16 cellular contexts compared by ENCODE assay signal in genomic region chr1:86430376-86430775, GRCh38. TPM values are rescaled to one million over a fixed set of nuclear protein-coding genes. Genes with fewer than 3 reads are reported as not detected.
A peak's percentile ranks its signal among the peaks of the same experiment; 100 is the strongest.
DNase-seq lines count a peak whose midpoint lies in the region; ATAC-seq, FAIRE-seq and TF ChIP-seq lines count a peak whose summit lies in the region.
"Had no signal": no experiment of that assay in that cellular context is flagged by ENCODE, and none has a peak within 500 bp of the region (broad histone marks: within the 10 kb centered on the region; RNA-seq: fewer than 3 reads in every experiment).

No MANE protein-coding gene starts in this region.

- H3K4me3 ChIP-seq in A549 (no peak overlapping the region), KMS-11 (IDR thresholded peaks at IDR 0.05; ENCODE audit: insufficient read depth, low read depth, low read length) (no peak overlapping the region), esophagus (ENCODE audit: low read depth in 1 of 2, low read length in 2 of 2) (no peak overlapping the region), psoas muscle (no peak overlapping the region), BE2C (ENCODE audit: low read depth, low read length) (no peak overlapping the region), Caco-2 (ENCODE audit: low read depth, low read length) (no peak overlapping the region)

- POLR2A ChIA-PET in A549 (lab: Yijun Ruan, JAX) (interaction anchor here (1.7 kb wide), 1 partner anchor 34 kb away, joined by 3 read pairs; the partner anchor contains the start of gene ODF2L), Caco-2 (lab: Charles Lee) (no interaction called here)

- no peak overlapping the region for H3K27ac Mint-ChIP-seq in Caco-2 (ENCODE audit: unreplicated experiment)
- H3K27ac Mint-ChIP-seq: activated naive CD8-positive, alpha-beta T cell treated with anti-CD3 and anti-CD28 coated beads, Interleukin-2, amount 10 ng/mL, durations not matched to agents 7 days and 5 days; memory B cell; type B pancreatic cell had no signal

- H3K9ac ChIP-seq in KMS-11 = no peak overlapping the region

- H2AFZ ChIP-seq in KMS-11 (ENCODE audit: low read depth) = 0 out of 2 replicates have a peak overlapping the region, but pooled peaks have one; percentile 56

- no peaks in the 10 kb centered on the region for H3K36me3 Mint-ChIP-seq in Caco-2 (ENCODE audit: insufficient read depth, unreplicated experiment)
- H3K36me3 Mint-ChIP-seq: activated naive CD8-positive, alpha-beta T cell treated with anti-CD3 and anti-CD28 coated beads, Interleukin-2, amount 10 ng/mL, durations not matched to agents 7 days and 5 days; memory B cell; type B pancreatic cell had no signal

- intact Hi-C loops in psoas muscle (cut with DNase I) = no loop called here
- intact Hi-C loops in Caco-2 (cut with micrococcal nuclease; ENCODE audit: unreplicated experiment) = no loop called here

- ATAC-seq in A549 (no peak), psoas muscle (no peak)

- H3K4me1 ChIP-seq in A549 = peaks cover 12% of the 10 kb centered on the region
- peaks cover 18% of the 10 kb centered on the region for H3K4me1 ChIP-seq in KMS-11 (ENCODE audit: low read depth, poor library complexity, severe bottlenecking)
- no peaks in the 10 kb centered on the region for H3K4me1 ChIP-seq in esophagus (ENCODE audit: control insufficient read depth in 2 of 2, insufficient read depth in 2 of 2, low read length in 1 of 2)
- H3K4me1 ChIP-seq in psoas muscle = peaks cover 2% of the 10 kb centered on the region
- H3K4me1 ChIP-seq in BE2C = no peaks in the 10 kb centered on the region
- H3K4me1 ChIP-seq in Caco-2 = no peaks in the 10 kb centered on the region

- H4K20me1 ChIP-seq in KMS-11 (ENCODE audit: insufficient read depth) = no peaks in the 10 kb centered on the region

- peaks cover 3% of the 10 kb centered on the region for H3K27me3 Mint-ChIP-seq in Caco-2 (ENCODE audit: insufficient read depth, unreplicated experiment)
- H3K27me3 Mint-ChIP-seq: type B pancreatic cell had no signal

- no peaks in the 10 kb centered on the region for H3K36me3 ChIP-seq in KMS-11 (ENCODE audit: insufficient read depth)
- H3K36me3 ChIP-seq in esophagus (ENCODE audit: control insufficient read depth in 2 of 2, insufficient read depth in 2 of 2, low read length in 1 of 2) = peaks cover 0 to 2% of the 10 kb centered on the region in 2 donors
- H3K36me3 ChIP-seq in psoas muscle (ENCODE audit: insufficient read depth in 1 of 2, low read depth in 1 of 2) = no peaks in the 10 kb centered on the region
- no peaks in the 10 kb centered on the region for H3K36me3 ChIP-seq in BE2C
- H3K36me3 ChIP-seq in Caco-2 (ENCODE audit: control insufficient read depth, insufficient read depth, low read length) = no peaks in the 10 kb centered on the region

- no peak for TF ChIP-seq RAD21 in A549 (conservative IDR thresholded peaks at IDR 0.05 in 1 of 2, IDR thresholded peaks at IDR 0.05 in 1 of 2)

- no peak for TF ChIP-seq EP300 in A549 (IDR thresholded peaks at IDR 0.05)

- no peak for FAIRE-seq in A549 (lab: Jason Lieb, UNC)

- H3K9me3 Mint-ChIP-seq in Caco-2 (ENCODE audit: unreplicated experiment) = no peaks in the 10 kb centered on the region
- H3K9me3 Mint-ChIP-seq: activated naive CD8-positive, alpha-beta T cell treated with anti-CD3 and anti-CD28 coated beads, Interleukin-2, amount 10 ng/mL, durations not matched to agents 7 days and 5 days; memory B cell; type B pancreatic cell had no signal

- no peak overlapping the region for H3K4me3 Mint-ChIP-seq in Caco-2 (ENCODE audit: unreplicated experiment)
- H3K4me3 Mint-ChIP-seq: activated naive CD8-positive, alpha-beta T cell treated with anti-CD3 and anti-CD28 coated beads, Interleukin-2, amount 10 ng/mL, durations not matched to agents 7 days and 5 days; memory B cell; type B pancreatic cell had no signal

- H3K27me3 ChIP-seq in KMS-11 (ENCODE audit: insufficient read depth, low read depth) (no peaks in the 10 kb centered on the region), esophagus (ENCODE audit: control insufficient read depth in 1 of 2, insufficient read depth in 2 of 2, low read length in 2 of 2) (no peaks in the 10 kb centered on the region), psoas muscle (ENCODE audit: insufficient read depth in 3 of 3, low read length in 2 of 3) (no peaks in the 10 kb centered on the region), BE2C (no peaks in the 10 kb centered on the region), Caco-2 (replicated peaks; ENCODE audit: control insufficient read depth, insufficient read depth, low read length) (no peaks in the 10 kb centered on the region)

- no peaks in the 10 kb centered on the region for H3K79me2 ChIP-seq in KMS-11 (ENCODE audit: insufficient read depth, low read depth)

- no peaks in the 10 kb centered on the region for H3K4me1 Mint-ChIP-seq in Caco-2 (ENCODE audit: low read depth, unreplicated experiment)
- H3K4me1 Mint-ChIP-seq: activated naive CD8-positive, alpha-beta T cell treated with anti-CD3 and anti-CD28 coated beads, Interleukin-2, amount 10 ng/mL, durations not matched to agents 7 days and 5 days; memory B cell had no signal

- DNase-seq in A549 (ENCODE audit: low read depth in 1 of 2, low spot score in 1 of 2) (no peak), psoas muscle (no peak), GM20000 (ENCODE audit: low spot score) (no peak), BE2C (no peak), Caco-2 (no peak)
- DNase-seq in stimulated activated CD4-positive, alpha-beta T cell treated with anti-CD3 and anti-CD28 coated beads, Interleukin-15, amount 100 ng/mL, for 24 hours = no peak
- DNase-seq: activated naive CD8-positive, alpha-beta T cell treated with anti-CD3 and anti-CD28 coated beads, Interleukin-2, amount 10 ng/mL, durations not matched to agents 7 days and 5 days; SHP77 had no signal

- H3K4me2 ChIP-seq in A549 = peak overlapping the region; percentile 57; the same call in 2 of the 3 replicates
- H3K4me2 ChIP-seq in KMS-11 = peak overlapping the region; percentile 36; the same call in 1 of the 2 replicates

- no peak for TF ChIP-seq POLR2A in A549 (IDR thresholded peaks at IDR 0.05; ENCODE audit: low read length)

- TF ChIP-seq CTCF in A549 (IDR thresholded peaks at IDR 0.05) = no peak
- no peak for TF ChIP-seq CTCF in KMS-11 (conservative IDR thresholded peaks at IDR 0.05; ENCODE audit: low read depth, low read length)
- no peak for TF ChIP-seq CTCF in psoas muscle (IDR thresholded peaks at IDR 0.05)
- TF ChIP-seq CTCF in GM20000 (IDR thresholded peaks at IDR 0.05; ENCODE audit: extremely low read depth, missing control alignments) = no peak
- TF ChIP-seq CTCF in BE2C (IDR thresholded peaks at IDR 0.05; ENCODE audit: low read depth, low read length) = no peak
- no peak for TF ChIP-seq CTCF in Caco-2 (IDR thresholded peaks at IDR 0.05; ENCODE audit: insufficient read depth in 1 of 2, low read depth in 1 of 2, low read length in 1 of 2, severe bottlenecking in 1 of 2, unreplicated experiment in 1 of 2)

- H3K27ac ChIP-seq in A549 = peak overlapping the region; percentile 17 to 64; a peak in 3 of 6 replicates
- no peak overlapping the region for H3K27ac ChIP-seq in KMS-11
- peak overlapping the region; percentile 11 to 90 for H3K27ac ChIP-seq in esophagus (ENCODE audit: low read depth in 2 of 2, low read length in 1 of 2)
- H3K27ac ChIP-seq in psoas muscle = peak overlapping the region; percentile 58

- BruUV-seq in Caco-2 (replicated peaks; lab: Mats Ljungman, UMichigan) = no TSS peak

- H3K9me3 ChIP-seq in A549 (no peaks in the 10 kb centered on the region), esophagus (ENCODE audit: control insufficient read depth in 2 of 2, insufficient read depth in 1 of 2, low read depth in 1 of 2, low read length in 1 of 2) (no peaks in the 10 kb centered on the region), psoas muscle (no peaks in the 10 kb centered on the region), BE2C (no peaks in the 10 kb centered on the region), Caco-2 (no peaks in the 10 kb centered on the region)

- CTCF ChIA-PET in A549 (lab: Yijun Ruan, JAX) = interaction anchor here (1.1 kb wide), 1 partner anchor 70 kb away, joined by 3 read pairs; no protein-coding TSS in a partner anchor
- CTCF ChIA-PET in Caco-2 (lab: Charles Lee) = no interaction called here

TF ChIP-seq in A549, 52 proteins besides CTCF, POLR2A, EP300 and RAD21 (continues in another document):
- TF ChIP-seq POLR2AphosphoS2 (conservative IDR thresholded peaks at IDR 0.05; ENCODE audit: low read length) = no peak
- no peak for TF ChIP-seq JUN (IDR thresholded peaks at IDR 0.05)

RNA-seq across cellular contexts. Expression of gene CLCA2, which starts 6.4 kb away (rescaled TPM):
- 0.01 and 0.05 TPM in 2 replicates for polyA plus RNA-seq in A549 (2011; rRNA removed)
- polyA plus RNA-seq in A549 (2012; cell fraction: cytosol; rRNA removed) = not detected in 2 replicates
- not detected in 2 replicates for polyA plus RNA-seq in A549 (2012; cell fraction: nucleus; rRNA removed)
- 0.01 to 0.03 TPM in 2 of 3 replicates, not detected in the other for polyA plus RNA-seq in A549 (2017; fragmentation: RNase III; extraction: RNeasy Plus Mini Kit Qiagen cat#74134 plus additional on column Dnase treatment)
- not detected in 2 replicates for polyA minus RNA-seq in A549 (2011; rRNA and poly(A)+ RNA removed)
- polyA plus RNA-seq in esophagus = 100 to 1,000 TPM in 1 of 2 donors, 10 to 100 TPM in 1; 66.5 to 109 TPM
- total RNA-seq in psoas muscle = not detected
- polyA plus RNA-seq in psoas muscle = under 1 TPM in 1 of 3 donors, not detected in 2; 0.01 TPM
- not detected for polyA plus RNA-seq in BE2C (2012; ENCODE audit: insufficient read depth, insufficient read length, low read depth)
- 0.07 TPM in 1 of 2 replicates, not detected in the other for total RNA-seq in Caco-2 (2022)
- total RNA-seq: activated naive CD8-positive, alpha-beta T cell treated with anti-CD3 and anti-CD28 coated beads, Interleukin-2, amount 10 ng/mL, durations not matched to agents 7 days and 5 days; NCI-H460 had no signal

RNA-seq across cellular contexts. Expression of gene ODF2L, which starts 34.3 kb away (rescaled TPM):
- 7.8 and 17.7 TPM in 2 replicates for polyA plus RNA-seq in A549 (2011; rRNA removed)
- 2.3 and 2.6 TPM in 2 replicates for polyA plus RNA-seq in A549 (2012; cell fraction: cytosol; rRNA removed)
- polyA plus RNA-seq in A549 (2012; cell fraction: nucleus; rRNA removed) = 2.7 and 2.9 TPM in 2 replicates
- polyA plus RNA-seq in A549 (2017; fragmentation: RNase III; extraction: RNeasy Plus Mini Kit Qiagen cat#74134 plus additional on column Dnase treatment) = 10.0 to 10.7 TPM (median 10.7 TPM) in 3 replicates
- polyA minus RNA-seq in A549 (2011; rRNA and poly(A)+ RNA removed) = 4.2 and 4.6 TPM in 2 replicates
- 10 to 100 TPM; 12.1 to 47.9 TPM for polyA plus RNA-seq in esophagus
- total RNA-seq in psoas muscle = 1 to 10 TPM; 3.8 to 5.2 (median 4.6) TPM
- polyA plus RNA-seq in psoas muscle = 1 to 10 TPM; 2.9 to 6.1 (median 4.0) TPM
- polyA plus RNA-seq in BE2C (2012; ENCODE audit: insufficient read depth, insufficient read length, low read depth) = 0.52 TPM
- total RNA-seq in Caco-2 (2022) = 9.7 and 10.7 TPM in 2 replicates

RNA-seq across cellular contexts. Expression of gene CLCA1, which starts 38.4 kb away (rescaled TPM):
- polyA plus RNA-seq in A549 (2011; rRNA removed) (not detected in 2 replicates), A549 (2017; fragmentation: RNase III; extraction: RNeasy Plus Mini Kit Qiagen cat#74134 plus additional on column Dnase treatment) (not detected in 3 replicates), esophagus (under 1 TPM in 1 of 2 donors, not detected in 1; 0.10 TPM), psoas muscle (under 1 TPM in 2 of 3 donors, not detected in 1; 0.03 to 0.07 TPM)
- not detected in 2 replicates for polyA plus RNA-seq in A549 (2012; cell fraction: cytosol; rRNA removed)
- not detected in 2 replicates for polyA plus RNA-seq in A549 (2012; cell fraction: nucleus; rRNA removed)
- not detected in 2 replicates for polyA minus RNA-seq in A549 (2011; rRNA and poly(A)+ RNA removed)
- total RNA-seq in psoas muscle (under 1 TPM in 1 of 4 donors, not detected in 3; 0.09 TPM), Caco-2 (2022) (not detected in 2 replicates)
- polyA plus RNA-seq in BE2C (2012; ENCODE audit: insufficient read depth, insufficient read length, low read depth) = not detected
- total RNA-seq: activated naive CD8-positive, alpha-beta T cell treated with anti-CD3 and anti-CD28 coated beads, Interleukin-2, amount 10 ng/mL, durations not matched to agents 7 days and 5 days; dermis blood vessel endothelial cell; glomerular endothelial cell; NCI-H460; pulmonary artery endothelial cell had no signal

Comparison
In these comparisons a context has a peak if more than half of its experiments do, and no peak if none do; other contexts are left out.
1. RNA of gene CLCA2, which starts 6.4 kb away (polyA plus RNA-seq): 66.5 to 109 TPM in esophagus; 0.01 to 0.05 TPM in A549 and 0.01 TPM in psoas muscle; every median in the first group is over 10 times any median in the second.